In genomic region chr1:33561576-33561975, GRCh38 we compare ENCODE assay signal across 23 cellular contexts.
DNase-seq lines count a peak whose midpoint lies in the region; ATAC-seq, FAIRE-seq and TF ChIP-seq lines count a peak whose summit lies in the region.
"Had no signal": no experiment of that assay in that cellular context is flagged by ENCODE, and none has a peak within 500 bp of the region (broad histone marks: within the 10 kb centered on the region; RNA-seq: fewer than 3 reads in every experiment).

No MANE protein-coding gene starts in this region.

- H3K9me3 Mint-ChIP-seq in endothelial cell (ENCODE audit: unreplicated experiment) (no peaks in the 10 kb centered on the region), neural progenitor cell (no peaks in the 10 kb centered on the region)
- no peaks in the 10 kb centered on the region for H3K9me3 Mint-ChIP-seq in activated T-cell treated with anti-CD3 and anti-CD28 coated beads, Interleukin-2, amount 50 U/mL, for 24 hours
- H3K9me3 Mint-ChIP-seq: CD8-positive, alpha-beta T cell had no signal

- no peaks in the 10 kb centered on the region for H3K9me2 ChIP-seq in Karpas-422 (replicated peaks; ENCODE audit: insufficient read depth, low read length)

- H3K4me1 ChIP-seq in BLaER1 (peaks cover 21% of the 10 kb centered on the region), Karpas-422 (ENCODE audit: low read length) (peaks cover 14% of the 10 kb centered on the region), neural progenitor cell (no peaks in the 10 kb centered on the region)
- H3K4me1 ChIP-seq: A549, Caco-2 had no signal

- H3K27ac ChIP-seq in BLaER1 (no peak overlapping the region), Karpas-422 (ENCODE audit: low read length) (no peak overlapping the region), neural progenitor cell (no peak overlapping the region)
- H3K27ac ChIP-seq: 22Rv1, A549, C4-2B had no signal

- H2AFZ ChIP-seq in Karpas-422 (ENCODE audit: low read length) (0 out of 2 replicates have a peak overlapping the region, but pooled peaks have one; percentile 32), neural progenitor cell (replicated peaks) (no peak overlapping the region)

- H3K27ac Mint-ChIP-seq in endothelial cell (ENCODE audit: unreplicated experiment) (no peak overlapping the region), neural progenitor cell (peak overlapping the region; percentile 42)
- no peak overlapping the region for H3K27ac Mint-ChIP-seq in activated T-cell treated with anti-CD3 and anti-CD28 coated beads, Interleukin-2, amount 50 U/mL, for 24 hours
- H3K27ac Mint-ChIP-seq: B cell; CD4-positive, alpha-beta T cell; CD8-positive, alpha-beta T cell had no signal

- TF ChIP-seq CTCF in endothelial cell (IDR thresholded peaks at IDR 0.05; ENCODE audit: unreplicated experiment), result no peak
- no peak for TF ChIP-seq CTCF in neural progenitor cell (IDR thresholded peaks at IDR 0.05)

- H3K4me2 ChIP-seq in BLaER1 (peak overlapping the region; percentile 85), Karpas-422 (ENCODE audit: low read depth, low read length, poor library complexity, severe bottlenecking) (peak overlapping the region; percentile 55), neural progenitor cell (no peak overlapping the region)
- H3K4me2 ChIP-seq: A549 had no signal

- no peaks in the 10 kb centered on the region for H3K36me3 ChIP-seq in BLaER1
- H3K36me3 ChIP-seq in Karpas-422 (ENCODE audit: insufficient read depth, low read length), result no peaks in the 10 kb centered on the region
- H3K36me3 ChIP-seq in neural progenitor cell, result no peaks in the 10 kb centered on the region

- ATAC-seq in HG03097 (IDR thresholded peaks at IDR 0.05; ENCODE audit: low FRiP score, unreplicated experiment), result no peak
- ATAC-seq: A549; CD8-positive, alpha-beta T cell had no signal

- no peak overlapping the region for H3K9ac ChIP-seq in BLaER1
- H3K9ac ChIP-seq in Karpas-422 (ENCODE audit: low read length), result 0 out of 2 replicates have a peak overlapping the region, but pooled peaks have one; percentile 21
- no peak overlapping the region for H3K9ac ChIP-seq in neural progenitor cell

- DNase-seq in Karpas-422, result no peak
- DNase-seq in endothelial cell (ENCODE audit: low spot score), result no peak
- no peak for DNase-seq in neural progenitor cell (ENCODE audit: low spot score)
- no peak for DNase-seq in activated T-cell treated with anti-CD3 and anti-CD28 coated beads, Interleukin-2, amount 50 U/mL, for 24 hours
- DNase-seq in NCI-H1048 (lab: John Stamatoyannopoulos, UW), result no peak
- no peak for DNase-seq in HTR-8/SVneo (ENCODE audit: insufficient read length, low spot score)
- DNase-seq: AML-193; Caco-2; Calu3; CD4-positive, alpha-beta T cell; CD8-positive, alpha-beta T cell; DMS79 treated with DMSO at 0.1 percent for 48 hours; GF-D8 had no signal

- H3K4me1 Mint-ChIP-seq in endothelial cell (ENCODE audit: unreplicated experiment) (no peaks in the 10 kb centered on the region), neural progenitor cell (no peaks in the 10 kb centered on the region)
- no peaks in the 10 kb centered on the region for H3K4me1 Mint-ChIP-seq in activated T-cell treated with anti-CD3 and anti-CD28 coated beads, Interleukin-2, amount 50 U/mL, for 24 hours (ENCODE audit: low read depth)
- H3K4me1 Mint-ChIP-seq: B cell had no signal

- H3K27me3 ChIP-seq in BLaER1 (no peaks in the 10 kb centered on the region), Karpas-422 (ENCODE audit: low read length) (no peaks in the 10 kb centered on the region), neural progenitor cell (no peaks in the 10 kb centered on the region)

- no peaks in the 10 kb centered on the region for H3K27me3 Mint-ChIP-seq in endothelial cell (ENCODE audit: unreplicated experiment)
- no peaks in the 10 kb centered on the region for H3K27me3 Mint-ChIP-seq in neural progenitor cell (ENCODE audit: insufficient read depth, low read depth)
- H3K27me3 Mint-ChIP-seq in activated T-cell treated with anti-CD3 and anti-CD28 coated beads, Interleukin-2, amount 50 U/mL, for 24 hours, result peaks cover 36% of the 10 kb centered on the region

- H3K4me3 ChIP-seq in BLaER1 (no peak overlapping the region; the same call in 1 of the 2 replicates), Karpas-422 (ENCODE audit: low read length) (no peak overlapping the region), neural progenitor cell (no peak overlapping the region)
- H3K4me3 ChIP-seq: A549 had no signal

- H3K9me3 ChIP-seq in BLaER1 (peaks cover 7% of the 10 kb centered on the region; the same call in 1 of the 2 replicates), Karpas-422 (ENCODE audit: low read length) (no peaks in the 10 kb centered on the region), neural progenitor cell (ENCODE audit: low read depth) (no peaks in the 10 kb centered on the region)
- H3K9me3 ChIP-seq: A549, Caco-2 had no signal

- no peaks in the 10 kb centered on the region for H3F3A ChIP-seq in neural progenitor cell (ENCODE audit: low read depth)

- no peaks in the 10 kb centered on the region for H4K20me1 ChIP-seq in BLaER1
- H4K20me1 ChIP-seq in Karpas-422 (ENCODE audit: insufficient read depth, low read depth, low read length), result no peaks in the 10 kb centered on the region
- H4K20me1 ChIP-seq in neural progenitor cell (ENCODE audit: low read depth), result no peaks in the 10 kb centered on the region

- FAIRE-seq in HTR-8/SVneo (lab: Jason Lieb, UNC), result no peak
- FAIRE-seq: A549, D721Med, G401.6, GM12891, GM19239 had no signal

- peak overlapping the region; percentile 63 for H3K4me3 Mint-ChIP-seq in endothelial cell (ENCODE audit: unreplicated experiment)
- no peak overlapping the region for H3K4me3 Mint-ChIP-seq in neural progenitor cell
- H3K4me3 Mint-ChIP-seq in activated T-cell treated with anti-CD3 and anti-CD28 coated beads, Interleukin-2, amount 50 U/mL, for 24 hours, result no peak overlapping the region
- H3K4me3 Mint-ChIP-seq: B cell; CD4-positive, alpha-beta T cell; CD8-positive, alpha-beta T cell had no signal

- H3K36me3 Mint-ChIP-seq in endothelial cell (ENCODE audit: low read depth, unreplicated experiment) (peaks cover 4% of the 10 kb centered on the region), neural progenitor cell (no peaks in the 10 kb centered on the region)
- H3K36me3 Mint-ChIP-seq in activated T-cell treated with anti-CD3 and anti-CD28 coated beads, Interleukin-2, amount 50 U/mL, for 24 hours (ENCODE audit: low read depth), result no peaks in the 10 kb centered on the region
- H3K36me3 Mint-ChIP-seq: CD8-positive, alpha-beta T cell had no signal

- H3K79me2 ChIP-seq in Karpas-422 (ENCODE audit: low read length) (no peaks in the 10 kb centered on the region), neural progenitor cell (ENCODE audit: low read depth) (no peaks in the 10 kb centered on the region)
